Comparison of ENCODE assay signal across 19 cellular contexts in the genomic region with DNA sequence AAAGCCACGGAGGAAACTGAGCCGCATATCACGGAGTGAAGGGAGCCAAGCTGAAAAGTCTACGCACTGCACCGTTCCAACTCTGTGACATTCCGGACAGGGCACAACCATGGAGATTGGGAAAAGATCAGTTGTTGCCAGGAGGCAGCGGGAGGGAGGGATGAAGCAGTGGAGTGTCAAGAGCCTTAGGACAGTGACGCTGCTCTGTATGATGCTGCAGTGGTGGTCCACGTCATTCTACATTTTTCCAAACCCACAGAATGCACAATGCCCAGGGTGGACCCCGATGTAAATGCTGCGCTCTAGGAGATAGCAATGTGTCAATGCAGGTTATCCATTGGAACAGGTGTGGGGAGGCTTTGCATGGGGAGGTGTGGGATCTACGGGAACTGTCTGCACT. TPM values are rescaled to one million over a fixed set of nuclear protein-coding genes. Genes with fewer than 3 reads are reported as not detected.
DNase-seq lines count a peak whose midpoint lies in the region; ATAC-seq, FAIRE-seq and TF ChIP-seq lines count a peak whose summit lies in the region.
"Had no signal": no experiment of that assay in that cellular context is flagged by ENCODE, and none has a peak within 500 bp of the region (broad histone marks: within the 10 kb centered on the region; RNA-seq: fewer than 3 reads in every experiment).

No MANE protein-coding gene starts in this region.

- 42% methylated on average over 12 of the region's 12 CpGs for WGBS in HepG2 (ENCODE audit: low lambda C conversion rate)
- 69% methylated on average over 10 of the region's 12 CpGs for WGBS in right lobe of liver (ENCODE audit: insufficient coverage, low coverage, low lambda C conversion rate, missing lambda C conversion rate)
- 82 to 94% (median 87%) methylated on average over 12 of the region's 12 CpGs for WGBS in spleen, 5 donors
- 77 to 81% methylated on average over 4 to 12 of the region's 12 CpGs for WGBS in transverse colon (ENCODE audit: low coverage in 1 of 2), 2 donors

- H3K9ac ChIP-seq in HepG2 (ENCODE audit: insufficient read depth, low read depth, low read length), result no peak overlapping the region

- TF ChIP-seq POLR2A in HepG2 (IDR thresholded peaks at IDR 0.05; ENCODE audit: insufficient read depth in 1 of 2, low read depth in 2 of 2, low read length in 2 of 2), result no peak
- no peak for TF ChIP-seq POLR2A in right lobe of liver (IDR thresholded peaks at IDR 0.05)
- TF ChIP-seq POLR2A in spleen (IDR thresholded peaks at IDR 0.05), result no peak
- no peak for TF ChIP-seq POLR2A in transverse colon (IDR thresholded peaks at IDR 0.05)

- no peaks in the 10 kb centered on the region for H4K20me1 ChIP-seq in HepG2 (ENCODE audit: insufficient read depth, low read length)

- no peak overlapping the region for H3K4me3 ChIP-seq in HepG2 (replicated peaks in 1 of 3; ENCODE audit: insufficient read depth in 1 of 3, low read depth in 2 of 3, low read length in 3 of 3)
- H3K4me3 ChIP-seq in right lobe of liver, result no peak overlapping the region
- H3K4me3 ChIP-seq in lower lobe of right lung, result no peak overlapping the region
- H3K4me3 ChIP-seq in spleen, result no peak overlapping the region
- no peak overlapping the region for H3K4me3 ChIP-seq in transverse colon

- DNase-seq in HepG2 (ENCODE audit: low spot score) (no peak), right lobe of liver (no peak), lower lobe of right lung (peak; percentile 4), spleen (peak; percentile 35), NCI-H446 (lab: John Stamatoyannopoulos, UW) (no peak), ureter (ENCODE audit: low spot score) (no peak), transverse colon (no peak)
- DNase-seq: C1 segment of cervical spinal cord; Caco-2; CD4-positive, alpha-beta memory T cell; DMS153; DND-41; GOT3; H7; HCEC 1CT had no signal

- H3K27me3 ChIP-seq in HepG2 (ENCODE audit: control insufficient read depth in 1 of 2, insufficient read depth in 2 of 2, low read length in 2 of 2) (peaks cover 3 to 18% of the 10 kb centered on the region in 2 experiments; a peak in 3 of 5 replicates), right lobe of liver (no peaks in the 10 kb centered on the region), lower lobe of right lung (ENCODE audit: low read depth) (no peaks in the 10 kb centered on the region), spleen (replicated peaks in 1 of 7) (peaks cover 0 to 26% (median 0%) of the 10 kb centered on the region in 7 donors), transverse colon (peaks cover 13% of the 10 kb centered on the region)

- POLR2A ChIA-PET in HepG2 (lab: Yijun Ruan, JAX), result no interaction called here

- ATAC-seq in HepG2 (no peak), right lobe of liver (no peak), lower lobe of right lung (no peak)

- TF ChIP-seq EP300 in HepG2 (IDR thresholded peaks at IDR 0.05; ENCODE audit: low read depth in 2 of 2, low read length in 2 of 2) (no peak), HepG2 (CRISPR knock-in tag; IDR thresholded peaks at IDR 0.05; ENCODE audit: borderline replicate concordance) (no peak), transverse colon (IDR thresholded peaks at IDR 0.05; ENCODE audit: low read depth) (no peak)

- intact Hi-C loops in HepG2 (cut with micrococcal nuclease; ENCODE audit: unreplicated experiment) (no loop called here), right lobe of liver (cut with DNase I) (no loop called here), lower lobe of right lung (cut with DNase I) (loop anchor here (5.0 kb wide), 1 partner anchor 65 kb away; no protein-coding TSS in a partner anchor), spleen (cut with DNase I; ENCODE audit: low total_unique reads) (no loop called here), transverse colon (cut with DNase I; ENCODE audit: low total_unique reads) (no loop called here)

- no peak overlapping the region for H2AFZ ChIP-seq in HepG2 (ENCODE audit: low read length)

- in situ Hi-C loops in HepG2 (cut with HindIII; ENCODE audit: extremely low pct_ligation_motif_present, low pct_unique_long_range_greater_than_20kb) (loop anchor here (5.0 kb wide), 1 partner anchor 65 kb away; no protein-coding TSS in a partner anchor), transverse colon (cut with MboI; ENCODE audit: low pct_ligation_motif_present in 1 of 4, low pct_unique_long_range_greater_than_20kb in 1 of 4, low sequenced_read_pairs in 3 of 4) (loop anchor here in 1 of 4 donors (25.0 kb wide), 1 partner anchor 300 kb away; no protein-coding TSS in a partner anchor)

- CTCF ChIA-PET in HepG2 (lab: Yijun Ruan, JAX; ENCODE audit: low intra/inter-chr PET ratio, low total read pairs), result interaction anchor here (4.0 kb wide), 1 partner anchor 66 kb away, joined by 50 read pairs; no protein-coding TSS in a partner anchor

- no peak for TF ChIP-seq RAD21 in HepG2 (CRISPR knock-in tag; IDR thresholded peaks at IDR 0.05)

- no TSS peak for BruUV-seq in HepG2 (replicated peaks; lab: Mats Ljungman, UMichigan)

- no peaks in the 10 kb centered on the region for H3K79me2 ChIP-seq in HepG2 (ENCODE audit: insufficient read depth, low read length)

- no peaks in the 10 kb centered on the region for H3K9me3 ChIP-seq in HepG2 (ENCODE audit: low read length)
- no peaks in the 10 kb centered on the region for H3K9me3 ChIP-seq in right lobe of liver
- H3K9me3 ChIP-seq in lower lobe of right lung, result no peaks in the 10 kb centered on the region
- H3K9me3 ChIP-seq in spleen, result no peaks in the 10 kb centered on the region
- H3K9me3 ChIP-seq in transverse colon, result no peaks in the 10 kb centered on the region
- H3K9me3 ChIP-seq: Caco-2 had no signal

- peaks cover 22% of the 10 kb centered on the region for H3K4me1 ChIP-seq in HepG2 (ENCODE audit: insufficient read depth, low read length)
- no peaks in the 10 kb centered on the region for H3K4me1 ChIP-seq in right lobe of liver
- H3K4me1 ChIP-seq in lower lobe of right lung, result no peaks in the 10 kb centered on the region
- H3K4me1 ChIP-seq in spleen, result peaks cover 0 to 22% (median 10%) of the 10 kb centered on the region in 6 donors
- H3K4me1 ChIP-seq in transverse colon, result no peaks in the 10 kb centered on the region
- H3K4me1 ChIP-seq: Caco-2 had no signal

- no peak for FAIRE-seq in HepG2 (lab: Jason Lieb, UNC)
- FAIRE-seq: A204.1, G401.6, GM12892 had no signal

- no peak overlapping the region for H3K27ac ChIP-seq in HepG2 (ENCODE audit: extremely low read length, insufficient read depth, low read length)
- no peak overlapping the region for H3K27ac ChIP-seq in right lobe of liver
- H3K27ac ChIP-seq in lower lobe of right lung, result no peak overlapping the region
- no peak overlapping the region for H3K27ac ChIP-seq in spleen
- no peak overlapping the region for H3K27ac ChIP-seq in transverse colon
- H3K27ac ChIP-seq: 22Rv1 had no signal

- H3K4me2 ChIP-seq in HepG2 (ENCODE audit: low read depth, low read length), result no peak overlapping the region

- H3K36me3 ChIP-seq in HepG2 (replicated peaks in 1 of 2; ENCODE audit: control insufficient read depth in 1 of 2, insufficient read depth in 2 of 2, low read length in 2 of 2) (no peaks in the 10 kb centered on the region), right lobe of liver (no peaks in the 10 kb centered on the region), lower lobe of right lung (no peaks in the 10 kb centered on the region), spleen (no peaks in the 10 kb centered on the region), transverse colon (no peaks in the 10 kb centered on the region)

- TF ChIP-seq CTCF in HepG2 (CRISPR knock-in tag; IDR thresholded peaks at IDR 0.05) (no peak), right lobe of liver (IDR thresholded peaks at IDR 0.05) (no peak), lower lobe of right lung (IDR thresholded peaks at IDR 0.05) (no peak), spleen (IDR thresholded peaks at IDR 0.05 in 8 of 11, conservative IDR thresholded peaks at IDR 0.05 in 3 of 11) (no peak), transverse colon (IDR thresholded peaks at IDR 0.05) (no peak)

TF ChIP-seq in HepG2, 621 proteins besides CTCF, POLR2A, EP300 and RAD21 (continues in another document):
- TF ChIP-seq ZFY (CRISPR knock-in tag; IDR thresholded peaks at IDR 0.05), result no peak
- TF ChIP-seq GZF1 (CRISPR knock-in tag; IDR thresholded peaks at IDR 0.05), result no peak

RNA-seq across cellular contexts. Expression of a gene that starts 7.5 kb away (rescaled TPM):
- total RNA-seq in HepG2 (2016; rRNA removed; fragmentation: Illumina TruSeq; extraction: Trizol) (19.8 and 39.1 TPM in 2 replicates), right lobe of liver (10 to 100 TPM; 11.3 to 19.7 (median 15.9) TPM), lower lobe of right lung (70.3 TPM), spleen (10 to 100 TPM; 23.8 to 62.2 (median 54.8) TPM), ureter (68.1 TPM), transverse colon (10 to 100 TPM; 11.5 to 23.5 (median 20.8) TPM)
- total RNA-seq in HepG2 (2016; cell fraction: cytosol; rRNA removed; fragmentation: Illumina TruSeq; extraction: Trizol; ENCODE audit: low read depth), result 3.7 and 4.2 TPM in 2 replicates
- total RNA-seq in HepG2 (2016; cell fraction: insoluble cytoplasmic fraction; rRNA removed; fragmentation: Illumina TruSeq; extraction: Trizol), result 18.3 and 41.8 TPM in 2 replicates
- 10.5 and 10.8 TPM in 2 replicates for total RNA-seq in HepG2 (2016; cell fraction: membrane; rRNA removed; fragmentation: Illumina TruSeq; extraction: Trizol)
- 47.7 and 59.7 TPM in 2 replicates for total RNA-seq in HepG2 (2016; cell fraction: nucleus; rRNA removed; fragmentation: Illumina TruSeq; extraction: Trizol)
- polyA plus RNA-seq in HepG2 (2011; rRNA removed) (42.2 and 49.6 TPM in 2 replicates), spleen (10 to 100 TPM in 1 of 3 donors, 1 to 10 TPM in 2; 4.9 to 10.4 (median 8.0) TPM)
- polyA plus RNA-seq in HepG2 (2011; cell fraction: cytosol; rRNA removed), result 23.5 and 32.3 TPM in 2 replicates
- polyA plus RNA-seq in HepG2 (2011; cell fraction: nucleus; rRNA removed), result 121 and 179 TPM in 2 replicates
- polyA plus RNA-seq in HepG2 (2012), result 24.0 and 38.1 TPM in 2 replicates
- 3.2 and 3.4 TPM in 2 replicates for polyA plus RNA-seq in HepG2 (2016; cell fraction: cytosol; fragmentation: Illumina TruSeq; extraction: Trizol; ENCODE audit: low read depth)
- 16.0 and 21.6 TPM in 2 replicates for polyA plus RNA-seq in HepG2 (2016; cell fraction: insoluble cytoplasmic fraction; fragmentation: Illumina TruSeq; extraction: Trizol; ENCODE audit: low read depth)
- polyA plus RNA-seq in HepG2 (2016; cell fraction: membrane; fragmentation: Illumina TruSeq; extraction: Trizol; ENCODE audit: low read depth), result 4.5 and 5.6 TPM in 2 replicates
- polyA plus RNA-seq in HepG2 (2016; cell fraction: nucleus; fragmentation: Illumina TruSeq; extraction: Trizol; ENCODE audit: insufficient read depth, low read depth), result 86.7 and 90.9 TPM in 2 replicates
- 10.6 and 128 TPM in 2 replicates for polyA minus RNA-seq in HepG2 (2011; rRNA and poly(A)+ RNA removed; ENCODE audit: low replicate concordance)
- polyA minus RNA-seq in HepG2 (2011; cell fraction: cytosol; rRNA and poly(A)+ RNA removed), result 36.4 and 40.3 TPM in 2 replicates
- polyA minus RNA-seq in HepG2 (2011; cell fraction: nucleus; rRNA and poly(A)+ RNA removed), result 19.9 and 27.0 TPM in 2 replicates

Comparison
In these comparisons a context has a peak if more than half of its experiments do, and no peak if none do; other contexts are left out.
1. DNase-seq: peak in lower lobe of right lung (single experiment) and spleen (single experiment); none in HepG2 (single experiment), right lobe of liver (0 of 3), NCI-H446 (0 of 2), ureter (single experiment) and transverse colon (single experiment).